1 cellular context compared by ENCODE assay signal in the genomic region with DNA sequence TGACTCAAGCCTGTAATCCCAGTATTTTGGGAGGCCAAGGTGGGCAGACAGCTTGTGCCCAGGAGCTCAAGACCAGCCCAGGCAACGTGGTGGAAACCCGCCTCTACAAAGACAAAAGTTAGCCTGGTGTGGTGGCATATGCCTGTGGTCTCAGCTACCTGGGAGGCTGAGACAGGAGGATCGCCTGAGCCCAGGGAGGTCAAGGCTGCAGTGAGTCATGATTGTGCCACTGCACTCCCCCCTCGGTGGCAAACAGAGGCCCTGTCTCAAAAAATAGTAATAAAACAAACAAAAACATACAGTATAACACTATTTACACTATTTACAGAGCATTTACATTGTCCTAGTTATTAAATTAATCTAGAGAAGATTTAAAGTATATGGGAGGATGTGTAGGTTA.
TF ChIP-seq lines count a peak whose summit lies in the region.

No MANE protein-coding gene starts in this region.

TF ChIP-seq in HepG2, 621 proteins besides CTCF, POLR2A, EP300 and RAD21 (continued from another document):
- TF ChIP-seq, protein P1, sequence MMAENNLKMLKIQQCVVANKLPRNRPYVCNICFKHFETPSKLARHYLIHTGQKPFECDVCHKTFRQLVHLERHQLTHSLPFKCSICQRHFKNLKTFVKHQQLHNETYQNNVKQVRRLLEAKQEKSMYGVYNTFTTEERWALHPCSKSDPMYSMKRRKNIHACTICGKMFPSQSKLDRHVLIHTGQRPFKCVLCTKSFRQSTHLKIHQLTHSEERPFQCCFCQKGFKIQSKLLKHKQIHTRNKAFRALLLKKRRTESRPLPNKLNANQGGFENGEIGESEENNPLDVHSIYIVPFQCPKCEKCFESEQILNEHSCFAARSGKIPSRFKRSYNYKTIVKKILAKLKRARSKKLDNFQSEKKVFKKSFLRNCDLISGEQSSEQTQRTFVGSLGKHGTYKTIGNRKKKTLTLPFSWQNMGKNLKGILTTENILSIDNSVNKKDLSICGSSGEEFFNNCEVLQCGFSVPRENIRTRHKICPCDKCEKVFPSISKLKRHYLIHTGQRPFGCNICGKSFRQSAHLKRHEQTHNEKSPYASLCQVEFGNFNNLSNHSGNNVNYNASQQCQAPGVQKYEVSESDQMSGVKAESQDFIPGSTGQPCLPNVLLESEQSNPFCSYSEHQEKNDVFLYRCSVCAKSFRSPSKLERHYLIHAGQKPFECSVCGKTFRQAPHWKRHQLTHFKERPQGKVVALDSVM (CRISPR knock-in tag; IDR thresholded peaks at IDR 0.05): peak; percentile 96
- TF ChIP-seq ZNF776 (CRISPR knock-in tag; IDR thresholded peaks at IDR 0.05): no peak
